18 cellular contexts compared by ENCODE assay signal in the genomic region with DNA sequence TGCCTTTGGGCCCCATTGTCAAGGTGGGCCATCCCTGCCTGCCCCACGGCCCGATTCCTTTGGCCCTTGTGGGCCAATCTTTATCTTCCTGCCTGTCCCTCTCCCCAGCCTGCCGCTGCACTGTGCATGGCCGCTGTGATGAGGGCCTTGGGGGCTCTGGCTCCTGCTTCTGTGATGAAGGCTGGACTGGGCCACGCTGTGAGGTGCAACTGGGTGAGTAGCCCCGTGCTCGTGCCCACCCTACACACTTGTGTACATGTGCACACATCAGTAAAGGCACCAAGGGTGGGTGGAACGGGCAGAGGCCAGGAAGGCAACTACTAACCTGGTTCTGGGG. TPM values are rescaled to one million over a fixed set of nuclear protein-coding genes. Genes with fewer than 3 reads are reported as not detected.
DNase-seq lines count a peak whose midpoint lies in the region; ATAC-seq and TF ChIP-seq lines count a peak whose summit lies in the region.
"Had no signal": no experiment of that assay in that cellular context is flagged by ENCODE, and none has a peak within 500 bp of the region (broad histone marks: within the 10 kb centered on the region; RNA-seq: fewer than 3 reads in every experiment).

No MANE protein-coding gene starts in this region.

- H2AK5ac ChIP-seq in neuronal stem cell (ENCODE audit: low read depth, low read length): peak overlapping the region; percentile 52

- no peak overlapping the region for H3K4ac ChIP-seq in neuronal stem cell (ENCODE audit: low read length)

- peaks cover 2% of the 10 kb centered on the region for H3K79me1 ChIP-seq in neuronal stem cell (ENCODE audit: low read depth, low read length)

- H3K27ac ChIP-seq in right cardiac atrium (ENCODE audit: low read length) (no peak overlapping the region), left ventricle myocardium inferior (replicated peaks) (no peak overlapping the region), neuronal stem cell (replicated peaks; ENCODE audit: low read length) (no peak overlapping the region)
- H3K27ac ChIP-seq: A549, C4-2B had no signal

- H4K91ac ChIP-seq in neuronal stem cell (ENCODE audit: low read depth, low read length, poor library complexity): no peak overlapping the region

- DNase-seq in right cardiac atrium: peak; percentile 15 to 34 (median 25)
- DNase-seq in left ventricle myocardium inferior: no peak
- peak; percentile 90 for DNase-seq in chondrocyte (ENCODE audit: low spot score)
- no peak for DNase-seq in neuronal stem cell (ENCODE audit: low spot score)
- DNase-seq in stimulated activated naive CD4-positive, alpha-beta T cell treated with Interleukin-2 at 50 U/mL for 16 hours (lab: John Stamatoyannopoulos, UW): no peak
- no peak for DNase-seq in activated naive CD8-positive, alpha-beta T cell treated with anti-CD3 and anti-CD28 coated beads, Interleukin-2, amount 50 U/mL, for 24 hours
- DNase-seq: AML-193, DMS153, DMS79, GDM1, HFFc6 had no signal

- H3K9me3 ChIP-seq in right cardiac atrium (ENCODE audit: control insufficient read depth, low read length) (no peaks in the 10 kb centered on the region), left ventricle myocardium inferior (replicated peaks) (no peaks in the 10 kb centered on the region), neuronal stem cell (replicated peaks in 1 of 2; ENCODE audit: control insufficient read depth in 2 of 2, insufficient read depth in 1 of 2, low read depth in 1 of 2, low read length in 2 of 2) (no peaks in the 10 kb centered on the region)
- H3K9me3 ChIP-seq: A549 had no signal

- H3K18ac ChIP-seq in neuronal stem cell (ENCODE audit: low read length): no peak overlapping the region

- H3K4me3 Mint-ChIP-seq in chondrocyte (ENCODE audit: unreplicated experiment): no peak overlapping the region
- no peak overlapping the region for H3K4me3 Mint-ChIP-seq in activated naive CD8-positive, alpha-beta T cell treated with anti-CD3 and anti-CD28 coated beads, Interleukin-2, amount 50 U/mL, for 24 hours
- H3K4me3 Mint-ChIP-seq: CD4-positive, alpha-beta memory T cell; GM23338; HFFc6 had no signal

- H3K36me3 ChIP-seq in left ventricle myocardium inferior: peaks cover 24% of the 10 kb centered on the region
- peaks cover 25 to 26% of the 10 kb centered on the region in 2 donors for H3K36me3 ChIP-seq in neuronal stem cell (replicated peaks in 1 of 2; ENCODE audit: control insufficient read depth in 2 of 2, insufficient read depth in 2 of 2, low read length in 2 of 2)

- WGBS in right cardiac atrium: 93% methylated on average over 8 of the region's 8 CpGs
- no CpG with 5 or more reads among the region's 8 CpGs for WGBS in neuronal stem cell (ENCODE audit: extremely low coverage in 2 of 2, insufficient read length in 2 of 2, insufficient replicate concordance in 1 of 2), 2 donors

- H3K14ac ChIP-seq in neuronal stem cell (ENCODE audit: low read length): no peak overlapping the region

- TF ChIP-seq CTCF in left ventricle myocardium inferior (IDR thresholded peaks at IDR 0.05; ENCODE audit: borderline replicate concordance) (no peak), chondrocyte (IDR thresholded peaks at IDR 0.05) (no peak)

- H3K23ac ChIP-seq in neuronal stem cell (ENCODE audit: low read depth, low read length, poor library complexity): peak overlapping the region; percentile 73

- H3K4me3 ChIP-seq in right cardiac atrium (ENCODE audit: low read length): no peak overlapping the region
- no peak overlapping the region for H3K4me3 ChIP-seq in left ventricle myocardium inferior
- no peak overlapping the region for H3K4me3 ChIP-seq in neuronal stem cell (ENCODE audit: low read length in 2 of 2)
- H3K4me3 ChIP-seq: A549, GM23338 had no signal

- H3K27me3 Mint-ChIP-seq in chondrocyte (ENCODE audit: low read depth): no peaks in the 10 kb centered on the region
- H3K27me3 Mint-ChIP-seq in activated naive CD8-positive, alpha-beta T cell treated with anti-CD3 and anti-CD28 coated beads, Interleukin-2, amount 50 U/mL, for 24 hours: no peaks in the 10 kb centered on the region
- H3K27me3 Mint-ChIP-seq: CD4-positive, alpha-beta memory T cell had no signal

- H2BK15ac ChIP-seq in neuronal stem cell (ENCODE audit: low read length): no peak overlapping the region

- no peak overlapping the region for H3K9ac ChIP-seq in neuronal stem cell (ENCODE audit: low read depth, low read length, poor library complexity)

- no peak overlapping the region for H2AFZ ChIP-seq in neuronal stem cell (ENCODE audit: low read length)
- H2AFZ ChIP-seq: GM23338 had no signal

- no peaks in the 10 kb centered on the region for H3K9me3 Mint-ChIP-seq in chondrocyte (ENCODE audit: low read depth)
- no peaks in the 10 kb centered on the region for H3K9me3 Mint-ChIP-seq in activated naive CD8-positive, alpha-beta T cell treated with anti-CD3 and anti-CD28 coated beads, Interleukin-2, amount 50 U/mL, for 24 hours
- H3K9me3 Mint-ChIP-seq: CD4-positive, alpha-beta memory T cell; GM23338; HFFc6 had no signal

- H2BK12ac ChIP-seq in neuronal stem cell (ENCODE audit: low read length): no peak overlapping the region

- H3K4me1 ChIP-seq in right cardiac atrium (ENCODE audit: control insufficient read depth, insufficient read depth, low read length): peaks cover 19% of the 10 kb centered on the region
- peaks cover 29% of the 10 kb centered on the region for H3K4me1 ChIP-seq in left ventricle myocardium inferior
- H3K4me1 ChIP-seq in neuronal stem cell (ENCODE audit: control insufficient read depth in 2 of 2, insufficient read depth in 1 of 2, low read depth in 1 of 2, low read length in 2 of 2): peaks cover 9 to 13% of the 10 kb centered on the region in 2 donors
- H3K4me1 ChIP-seq: A549 had no signal

- no peak overlapping the region for H4K8ac ChIP-seq in neuronal stem cell (ENCODE audit: low read depth, low read length)

- H3K4me1 Mint-ChIP-seq in chondrocyte (ENCODE audit: low read depth): no peaks in the 10 kb centered on the region
- H3K4me1 Mint-ChIP-seq in activated naive CD8-positive, alpha-beta T cell treated with anti-CD3 and anti-CD28 coated beads, Interleukin-2, amount 50 U/mL, for 24 hours: no peaks in the 10 kb centered on the region
- H3K4me1 Mint-ChIP-seq: CD4-positive, alpha-beta memory T cell had no signal

- H3K27me3 ChIP-seq in right cardiac atrium (ENCODE audit: control insufficient read depth, insufficient read depth) (no peaks in the 10 kb centered on the region), left ventricle myocardium inferior (ENCODE audit: low read depth) (no peaks in the 10 kb centered on the region), neuronal stem cell (ENCODE audit: control insufficient read depth in 3 of 3, insufficient read depth in 3 of 3, low read depth in 1 of 3, low read length in 3 of 3) (peaks cover 2 to 9% (median 9%) of the 10 kb centered on the region in 3 experiments)

- H3K4me2 ChIP-seq in neuronal stem cell (ENCODE audit: insufficient read depth, low read length, poor library complexity, severe bottlenecking): no peak overlapping the region
- H3K4me2 ChIP-seq: A549, GM23338 had no signal

- H3K27ac Mint-ChIP-seq in chondrocyte (ENCODE audit: unreplicated experiment): no peak overlapping the region
- H3K27ac Mint-ChIP-seq in activated naive CD8-positive, alpha-beta T cell treated with anti-CD3 and anti-CD28 coated beads, Interleukin-2, amount 50 U/mL, for 24 hours: no peak overlapping the region
- H3K27ac Mint-ChIP-seq: GM23338, HFFc6 had no signal

- no peak overlapping the region for H2BK5ac ChIP-seq in neuronal stem cell (ENCODE audit: low read length)

- intact Hi-C loops in right cardiac atrium (cut with DNase I): no loop called here
- intact Hi-C loops in left ventricle myocardium inferior (cut with micrococcal nuclease): no loop called here

- ATAC-seq in right cardiac atrium (no peak), GM18498 (IDR thresholded peaks at IDR 0.05; ENCODE audit: unreplicated experiment) (no peak)
- no peak for ATAC-seq in activated naive CD8-positive, alpha-beta T cell treated with anti-CD3 and anti-CD28 coated beads, Interleukin-2, amount 50 U/mL, for 24 hours
- ATAC-seq: A549, GM23338, HCT116 had no signal

- H2BK120ac ChIP-seq in neuronal stem cell (ENCODE audit: low read depth, low read length): no peak overlapping the region

- H3K36me3 Mint-ChIP-seq in chondrocyte (ENCODE audit: low read depth): peaks cover 13% of the 10 kb centered on the region
- H3K36me3 Mint-ChIP-seq in activated naive CD8-positive, alpha-beta T cell treated with anti-CD3 and anti-CD28 coated beads, Interleukin-2, amount 50 U/mL, for 24 hours (ENCODE audit: low read depth): peaks cover 6% of the 10 kb centered on the region
- H3K36me3 Mint-ChIP-seq: CD4-positive, alpha-beta memory T cell had no signal

RNA-seq across cellular contexts. Expression of gene NT5DC2, which starts 12.2 kb away (rescaled TPM):
- total RNA-seq in right cardiac atrium: 100 to 1,000 TPM; 123 to 223 (median 154) TPM
- polyA plus RNA-seq in right cardiac atrium: 322 TPM
- total RNA-seq in left ventricle myocardium inferior: 69.3 TPM
- total RNA-seq in chondrocyte: 283 to 309 TPM (median 298 TPM) in 3 replicates
- polyA plus RNA-seq in neuronal stem cell (2013, experiment 1 of 2): 246 TPM
- 233 TPM for polyA plus RNA-seq in neuronal stem cell (2013, experiment 2 of 2)

RNA-seq across cellular contexts. Expression of gene UQCC5, which starts 14.9 kb away (rescaled TPM):
- total RNA-seq in right cardiac atrium: 10 to 100 TPM; 52.4 to 64.2 (median 62.4) TPM
- 97.3 TPM for polyA plus RNA-seq in right cardiac atrium
- 65.8 TPM for total RNA-seq in left ventricle myocardium inferior
- 13.7 to 30.4 TPM (median 16.9 TPM) in 3 replicates for total RNA-seq in chondrocyte
- 41.8 TPM for polyA plus RNA-seq in neuronal stem cell (2013, experiment 1 of 2)
- 44.8 TPM for polyA plus RNA-seq in neuronal stem cell (2013, experiment 2 of 2)

RNA-seq across cellular contexts. Expression of gene STAB1, which starts 26.3 kb away (rescaled TPM):
- total RNA-seq in right cardiac atrium (100 to 1,000 TPM in 2 of 4 donors, 10 to 100 TPM in 2; 91.9 to 159 (median 101) TPM), left ventricle myocardium inferior (67.2 TPM), chondrocyte (not detected in 3 replicates)
- 69.5 TPM for polyA plus RNA-seq in right cardiac atrium
- polyA plus RNA-seq in neuronal stem cell (2013, experiment 1 of 2): 0.10 TPM
- polyA plus RNA-seq in neuronal stem cell (2013, experiment 2 of 2): 0.03 TPM
- total RNA-seq: Daoy, HFFc6 had no signal
- polyA plus RNA-seq: A549; CD4-positive, alpha-beta memory T cell had no signal

Comparison
In these comparisons a context has a peak if more than half of its experiments do, and no peak if none do; other contexts are left out.
1. DNase-seq: peak in right cardiac atrium (3 of 3) and chondrocyte (single experiment); none in left ventricle myocardium inferior (single experiment), neuronal stem cell (single experiment), stimulated activated naive CD4-positive, alpha-beta T cell treated with Interleukin-2 at 50 U/mL for 16 hours (single experiment) and activated naive CD8-positive, alpha-beta T cell treated with anti-CD3 and anti-CD28 coated beads, Interleukin-2, amount 50 U/mL, for 24 hours (single experiment).
2. RNA of gene STAB1, which starts 26.3 kb away (total RNA-seq): 91.9 to 159 TPM in right cardiac atrium and 67.2 TPM in left ventricle myocardium inferior (single experiment); not detected in chondrocyte; every median in the first group is over 10 times any median in the second.